ENCODE assay signal across 8 cellular contexts in genomic region chr17:83109793-83110645, GRCh38. TPM values are rescaled to one million over a fixed set of nuclear protein-coding genes. Genes with fewer than 3 reads are reported as not detected.
DNase-seq lines count a peak whose midpoint lies in the region; ATAC-seq and TF ChIP-seq lines count a peak whose summit lies in the region.

No MANE protein-coding gene starts in this region.

- peaks cover 66% of the 10 kb centered on the region for H3K4me1 Mint-ChIP-seq in nephron progenitor cell

- no peak overlapping the region for H3K4me3 Mint-ChIP-seq in nephron progenitor cell

- H3K27me3 Mint-ChIP-seq in nephron progenitor cell (ENCODE audit: low read depth, poor library complexity): peaks cover 30% of the 10 kb centered on the region

- DNase-seq in GM04504 (ENCODE audit: low read depth) (peak; percentile 94), SK-N-SH (peak; percentile 95), Right ventricle myocardium inferior (ENCODE audit: missing footprints) (peak; percentile 93), skeletal muscle cell (ENCODE audit: low read depth) (peak; percentile 83), nephron progenitor cell (no peak), NCI-H146 treated with DMSO at 0.1 percent for 48 hours (lab: John Stamatoyannopoulos, UW; ENCODE audit: unreplicated experiment) (no peak), mesenteric fat pad (ENCODE audit: low spot score) (no peak)

- intact Hi-C loops in Right ventricle myocardium inferior (cut with DNase I): no loop called here

- no peaks in the 10 kb centered on the region for H3K9me3 ChIP-seq in SK-N-SH

- H3K36me3 Mint-ChIP-seq in nephron progenitor cell (ENCODE audit: low read depth): no peaks in the 10 kb centered on the region

- 3% methylated on average over 29 of the region's 37 CpGs for whole genome bisulfite sequencing in SK-N-SH (ENCODE audit: low lambda C conversion rate)

- no peaks in the 10 kb centered on the region for H3K79me2 ChIP-seq in SK-N-SH (ENCODE audit: insufficient read depth)

- ATAC-seq in Right ventricle myocardium inferior: peak; percentile 76
- no peak for ATAC-seq in HG02938 (IDR thresholded peaks at IDR 0.05; ENCODE audit: unreplicated experiment)

- H3F3A ChIP-seq in SK-N-SH (replicated peaks; ENCODE audit: insufficient read depth): peaks cover 20% of the 10 kb centered on the region

- POLR2A ChIA-PET in SK-N-SH (lab: Yijun Ruan, JAX): no interaction called here

- H3K4me3 ChIP-seq in SK-N-SH (ENCODE audit: low read depth in 2 of 2, low read length in 1 of 2) (peak overlapping the region; percentile 44 to 60), skeletal muscle cell (ENCODE audit: low read depth, low read length) (peak overlapping the region; percentile 0)

- H3K27ac ChIP-seq in SK-N-SH (ENCODE audit: low read depth in 2 of 2, low read length in 1 of 2): peak overlapping the region; percentile 31 to 82

- H3K27me3 ChIP-seq in SK-N-SH (ENCODE audit: insufficient read depth): no peaks in the 10 kb centered on the region

- TF ChIP-seq EP300 in SK-N-SH (IDR thresholded peaks at IDR 0.05; ENCODE audit: borderline replicate concordance in 1 of 2, low read depth in 1 of 2, low read length in 1 of 2): peak; percentile 49 to 93; a peak in 3 of 4 replicates

- H2AFZ ChIP-seq in SK-N-SH (ENCODE audit: low read depth): peak overlapping the region; percentile 84

- no peaks in the 10 kb centered on the region for H3K36me3 ChIP-seq in SK-N-SH (replicated peaks in 1 of 2; ENCODE audit: control insufficient read depth in 1 of 2, insufficient read depth in 2 of 2, low read length in 1 of 2)

- TF ChIP-seq RAD21 in SK-N-SH (IDR thresholded peaks at IDR 0.05; ENCODE audit: low read length): peak; percentile 11; the same call in 1 of the 2 replicates

- no peak overlapping the region for H3K27ac Mint-ChIP-seq in nephron progenitor cell

- H3K9ac ChIP-seq in SK-N-SH: peak overlapping the region; percentile 70

- peaks cover 16 to 24% of the 10 kb centered on the region in 2 experiments for H3K4me1 ChIP-seq in SK-N-SH (ENCODE audit: control insufficient read depth in 1 of 2, insufficient read depth in 2 of 2, low read depth in 1 of 2, low read length in 1 of 2)

- H4K20me1 ChIP-seq in SK-N-SH (ENCODE audit: insufficient read depth): no peaks in the 10 kb centered on the region

- CTCF ChIA-PET in SK-N-SH (lab: Yijun Ruan, JAX): interaction anchor here (0.7 to 1.0 kb wide), 2 partner anchors 57 to 235 kb away, joined by 3 to 5 read pairs; no protein-coding TSS in a partner anchor

- TF ChIP-seq CTCF in SK-N-SH (IDR thresholded peaks at IDR 0.05) (no peak), nephron progenitor cell (IDR thresholded peaks at IDR 0.05) (no peak)

- peaks cover 6% of the 10 kb centered on the region for H3K9me3 Mint-ChIP-seq in nephron progenitor cell

- no peaks in the 10 kb centered on the region for H3K9me2 ChIP-seq in SK-N-SH

- peak overlapping the region; percentile 91 for H3K4me2 ChIP-seq in SK-N-SH

TF ChIP-seq in SK-N-SH, 30 proteins besides CTCF, POLR2A, EP300 and RAD21 (continues in another document):
- no peak for TF ChIP-seq IRF3 (IDR thresholded peaks at IDR 0.05; ENCODE audit: low read depth, low read length)
- peak; percentile 100 for TF ChIP-seq NFIC (IDR thresholded peaks at IDR 0.05; ENCODE audit: borderline replicate concordance)
- no peak for TF ChIP-seq GABPA (IDR thresholded peaks at IDR 0.05; ENCODE audit: low read depth)
- peak; percentile 39; the same call in 1 of the 2 replicates for TF ChIP-seq TAF1 (IDR thresholded peaks at IDR 0.05; ENCODE audit: borderline replicate concordance, low read depth, low read length)
- TF ChIP-seq GATA2 (CRISPR knock-in tag; IDR thresholded peaks at IDR 0.05): 0 out of 2 replicates have a peak, but pooled peaks have one; percentile 11
- TF ChIP-seq YY1 (IDR thresholded peaks at IDR 0.05; ENCODE audit: low read depth): 0 out of 2 replicates have a peak, but pooled peaks have one; percentile 47
- TF ChIP-seq TCF12 (IDR thresholded peaks at IDR 0.05): peak; percentile 98
- peak; percentile 100 for TF ChIP-seq TEAD4 (IDR thresholded peaks at IDR 0.05; ENCODE audit: borderline replicate concordance, insufficient read depth)
- no peak for TF ChIP-seq FOXM1 (IDR thresholded peaks at IDR 0.05; ENCODE audit: low read depth)
- TF ChIP-seq NRF1 (IDR thresholded peaks at IDR 0.05; ENCODE audit: low read depth, low read length): no peak
- peak; percentile 93; the same call in 1 of the 2 replicates for TF ChIP-seq FOSL2 (IDR thresholded peaks at IDR 0.05; ENCODE audit: borderline replicate concordance, low read depth)
- TF ChIP-seq POLR2AphosphoS5 (IDR thresholded peaks at IDR 0.05; ENCODE audit: low read depth, low read length): peak; percentile 85
- TF ChIP-seq ZBTB33 (IDR thresholded peaks at IDR 0.05; ENCODE audit: borderline replicate concordance, low read depth): no peak
- TF ChIP-seq USF2 (IDR thresholded peaks at IDR 0.05; ENCODE audit: borderline replicate concordance, low read depth, low read length): no peak
- peak; percentile 92 for TF ChIP-seq RCOR1 (IDR thresholded peaks at IDR 0.05; ENCODE audit: low read length)
- TF ChIP-seq SIN3A (IDR thresholded peaks at IDR 0.05; ENCODE audit: borderline replicate concordance, low read depth, low read length): peak; percentile 88
- TF ChIP-seq ELF1 (IDR thresholded peaks at IDR 0.05): peak; percentile 95
- no peak; the same call in 1 of the 2 replicates for TF ChIP-seq MEF2A (IDR thresholded peaks at IDR 0.05; ENCODE audit: borderline replicate concordance, low read depth)
- peak; percentile 96; the same call in 1 of the 2 replicates for TF ChIP-seq JUND (IDR thresholded peaks at IDR 0.05)
- TF ChIP-seq RFX5 (IDR thresholded peaks at IDR 0.05; ENCODE audit: low read length): no peak
- peak; percentile 84 for TF ChIP-seq CHD2 (IDR thresholded peaks at IDR 0.05; ENCODE audit: low read length, partially characterized antibody)
- peak; percentile 75 for TF ChIP-seq MAX (IDR thresholded peaks at IDR 0.05; ENCODE audit: low read depth)
- TF ChIP-seq MXI1 (IDR thresholded peaks at IDR 0.05; ENCODE audit: low read depth, low read length): peak; percentile 35; the same call in 1 of the 2 replicates
- TF ChIP-seq RXRA (IDR thresholded peaks at IDR 0.05; ENCODE audit: borderline replicate concordance, low read depth): no peak; the same call in 1 of the 2 replicates
- TF ChIP-seq, protein P1, sequence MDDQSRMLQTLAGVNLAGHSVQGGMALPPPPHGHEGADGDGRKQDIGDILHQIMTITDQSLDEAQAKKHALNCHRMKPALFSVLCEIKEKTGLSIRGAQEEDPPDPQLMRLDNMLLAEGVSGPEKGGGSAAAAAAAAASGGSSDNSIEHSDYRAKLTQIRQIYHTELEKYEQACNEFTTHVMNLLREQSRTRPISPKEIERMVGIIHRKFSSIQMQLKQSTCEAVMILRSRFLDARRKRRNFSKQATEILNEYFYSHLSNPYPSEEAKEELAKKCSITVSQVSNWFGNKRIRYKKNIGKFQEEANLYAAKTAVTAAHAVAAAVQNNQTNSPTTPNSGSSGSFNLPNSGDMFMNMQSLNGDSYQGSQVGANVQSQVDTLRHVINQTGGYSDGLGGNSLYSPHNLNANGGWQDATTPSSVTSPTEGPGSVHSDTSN (IDR thresholded peaks at IDR 0.05): peak; percentile 90

RNA-seq across cellular contexts. Expression of gene METRNL, which starts 30.6 kb away (rescaled TPM):
- 50.8 and 75.5 TPM in 2 replicates for polyA plus RNA-seq in SK-N-SH (2012; rRNA removed)
- 31.7 and 51.3 TPM in 2 replicates for polyA plus RNA-seq in SK-N-SH (2012; cell fraction: cytosol; rRNA removed)
- polyA plus RNA-seq in SK-N-SH (2012; cell fraction: nucleus; rRNA removed): 56.5 and 122 TPM in 2 replicates
- total RNA-seq in Right ventricle myocardium inferior (70.1 TPM), mesenteric fat pad (151 TPM)

Comparison
In these comparisons a context has a peak if more than half of its experiments do, and no peak if none do; other contexts are left out.
1. DNase-seq: peak in GM04504 (single experiment), SK-N-SH (single experiment), Right ventricle myocardium inferior (single experiment) and skeletal muscle cell (single experiment); none in nephron progenitor cell (single experiment), NCI-H146 treated with DMSO at 0.1 percent for 48 hours (single experiment) and mesenteric fat pad (single experiment).